1 cellular context compared by ENCODE assay signal in the genomic region with DNA sequence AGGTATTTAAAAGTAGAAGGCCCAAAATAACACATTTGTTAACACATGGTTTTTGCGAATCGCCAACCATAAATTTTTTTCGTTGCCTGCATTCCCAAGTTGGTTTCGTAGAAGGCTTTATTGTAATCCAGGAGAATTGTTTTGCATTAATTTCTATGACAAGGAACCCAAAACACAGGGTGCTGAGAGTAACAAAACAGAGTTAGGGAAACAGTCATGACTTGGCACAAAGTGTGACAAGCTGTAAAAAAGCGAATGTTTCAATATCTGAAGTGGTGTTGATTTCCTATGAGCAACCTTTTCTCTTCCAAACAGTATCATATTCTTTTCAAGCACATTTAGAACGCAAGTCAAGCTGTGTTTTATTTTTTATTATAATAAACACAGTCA.
TF ChIP-seq lines count a peak whose summit lies in the region.

No MANE protein-coding gene starts in this region.

TF ChIP-seq in GM23338, 12 proteins besides CTCF, POLR2A, EP300 and RAD21 (continued from another document):
- TF ChIP-seq ZNF462 (CRISPR knock-in tag; IDR thresholded peaks at IDR 0.05) (no peak), EZH2phosphoT487 (IDR thresholded peaks at IDR 0.05; ENCODE audit: unreplicated experiment) (no peak)
- TF ChIP-seq, protein P1, sequence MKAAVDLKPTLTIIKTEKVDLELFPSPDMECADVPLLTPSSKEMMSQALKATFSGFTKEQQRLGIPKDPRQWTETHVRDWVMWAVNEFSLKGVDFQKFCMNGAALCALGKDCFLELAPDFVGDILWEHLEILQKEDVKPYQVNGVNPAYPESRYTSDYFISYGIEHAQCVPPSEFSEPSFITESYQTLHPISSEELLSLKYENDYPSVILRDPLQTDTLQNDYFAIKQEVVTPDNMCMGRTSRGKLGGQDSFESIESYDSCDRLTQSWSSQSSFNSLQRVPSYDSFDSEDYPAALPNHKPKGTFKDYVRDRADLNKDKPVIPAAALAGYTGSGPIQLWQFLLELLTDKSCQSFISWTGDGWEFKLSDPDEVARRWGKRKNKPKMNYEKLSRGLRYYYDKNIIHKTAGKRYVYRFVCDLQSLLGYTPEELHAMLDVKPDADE (IDR thresholded peaks at IDR 0.05): no peak
TF ChIP-seq in GM23338: peak in this region for 0.
